In genomic region chr1:27406787-27407186, GRCh38 we compare ENCODE assay signal across 12 cellular contexts. TPM values are rescaled to one million over a fixed set of nuclear protein-coding genes. Genes with fewer than 3 reads are reported as not detected.
DNase-seq lines count a peak whose midpoint lies in the region; TF ChIP-seq lines count a peak whose summit lies in the region.
"Not testable (repeated sequence)": the region's sequence is repeated elsewhere in the genome, so short reads cannot be mapped to it uniquely, and the experiment has no call there.
"Had no signal": no experiment of that assay in that cellular context is flagged by ENCODE, and none has a peak within 500 bp of the region (broad histone marks: within the 10 kb centered on the region; RNA-seq: fewer than 3 reads in every experiment).

No MANE protein-coding gene starts in this region.

- H3K9me3 Mint-ChIP-seq in endodermal cell, neural progenitor cell: not testable (repeated sequence)

- not testable (repeated sequence) for H3K79me2 ChIP-seq in neural progenitor cell (ENCODE audit: low read depth); smooth muscle cell (ENCODE audit: low read depth)

- not testable (repeated sequence) for TF ChIP-seq CTCF in adrenal gland (IDR thresholded peaks at IDR 0.05); endodermal cell (conservative IDR thresholded peaks at IDR 0.05); neural progenitor cell (IDR thresholded peaks at IDR 0.05); smooth muscle cell (IDR thresholded peaks at IDR 0.05; ENCODE audit: borderline replicate concordance, insufficient read depth, poor library complexity, severe bottlenecking)

- not testable (repeated sequence) for H3K27me3 Mint-ChIP-seq in endodermal cell (ENCODE audit: insufficient read depth); neural progenitor cell (ENCODE audit: insufficient read depth, low read depth)

- not testable (repeated sequence) for TF ChIP-seq POLR2A in adrenal gland (IDR thresholded peaks at IDR 0.05)

- H3K27ac ChIP-seq in adrenal gland = peak overlapping the region; percentile 49 to 89 (median 81)
- H3K27ac ChIP-seq in endodermal cell (ENCODE audit: low read depth, low read length) = peak overlapping the region; percentile 77
- H3K27ac ChIP-seq in layer of hippocampus (ENCODE audit: low read depth, low read length) = peak overlapping the region; percentile 57
- peak overlapping the region; percentile 96 for H3K27ac ChIP-seq in neural progenitor cell
- H3K27ac ChIP-seq in smooth muscle cell (ENCODE audit: low read depth) = peak overlapping the region; percentile 35
- peak overlapping the region; percentile 26 for H3K27ac ChIP-seq in thymus (ENCODE audit: low read depth)

- H3K36me3 ChIP-seq in adrenal gland (replicated peaks in 1 of 2) (peaks cover 0 to 49% of the 10 kb centered on the region in 2 donors), endodermal cell (ENCODE audit: control insufficient read depth, insufficient read depth, low read length) (peaks cover 41% of the 10 kb centered on the region), thymus (ENCODE audit: control insufficient read depth, insufficient read depth) (peaks cover 53% of the 10 kb centered on the region)
- not testable (repeated sequence) for H3K36me3 ChIP-seq in neural progenitor cell; smooth muscle cell (ENCODE audit: low read depth)

- WGBS in adrenal gland, 4 donors = 68 to 83% (median 72%) methylated on average over 1 to 2 of the region's 2 CpGs
- 93 to 100% methylated on average over 1 to 2 of the region's 2 CpGs for WGBS in endodermal cell (ENCODE audit: insufficient coverage in 1 of 2, insufficient read length in 1 of 2), 2 experiments
- WGBS in smooth muscle cell (ENCODE audit: low lambda C conversion rate) = 98% methylated on average over 2 of the region's 2 CpGs
- WGBS in thymus = 87% methylated on average over 2 of the region's 2 CpGs

- not testable (repeated sequence) for H3K4me3 Mint-ChIP-seq in endodermal cell, neural progenitor cell

- H3K27ac Mint-ChIP-seq in endodermal cell = peak overlapping the region; percentile 55
- H3K27ac Mint-ChIP-seq in neural progenitor cell = not testable (repeated sequence)

- not testable (repeated sequence) for H3K27me3 ChIP-seq in adrenal gland; endodermal cell (ENCODE audit: control insufficient read depth, insufficient read depth, low read length, poor library complexity, severe bottlenecking); layer of hippocampus (ENCODE audit: control insufficient read depth, insufficient read depth, low read length); neural progenitor cell; smooth muscle cell (ENCODE audit: low read depth); thymus (ENCODE audit: control insufficient read depth, insufficient read depth)

- H4K20me1 ChIP-seq in neural progenitor cell (ENCODE audit: low read depth); smooth muscle cell (ENCODE audit: low read depth): not testable (repeated sequence)

- H3K4me3 ChIP-seq in adrenal gland; endodermal cell (ENCODE audit: low read length); neural progenitor cell; smooth muscle cell; thymus (ENCODE audit: low read length): not testable (repeated sequence)

- not testable (repeated sequence) for H3K9ac ChIP-seq in endodermal cell (ENCODE audit: extremely low read depth, low read length, poor library complexity, severe bottlenecking); neural progenitor cell; smooth muscle cell (ENCODE audit: low read depth)

- H3K9me3 ChIP-seq in adrenal gland (replicated peaks in 1 of 3); endodermal cell (ENCODE audit: control insufficient read depth, low read length); neural progenitor cell (ENCODE audit: low read depth); smooth muscle cell (replicated peaks; ENCODE audit: low read depth); thymus (ENCODE audit: control insufficient read depth): not testable (repeated sequence)

- peaks cover 37% of the 10 kb centered on the region for H3K4me1 Mint-ChIP-seq in endodermal cell
- peaks cover 49% of the 10 kb centered on the region for H3K4me1 Mint-ChIP-seq in neural progenitor cell

- H2AFZ ChIP-seq in neural progenitor cell (replicated peaks); smooth muscle cell (ENCODE audit: low read depth): not testable (repeated sequence)

- H3K36me3 Mint-ChIP-seq in endodermal cell (ENCODE audit: low read depth) (peaks cover 37% of the 10 kb centered on the region), neural progenitor cell (peaks cover 29% of the 10 kb centered on the region)

- intact Hi-C loops in adrenal gland (cut with DNase I) = loop anchor here in 1 of 2 donors (10.0 kb wide), 1 partner anchor 148 kb away; no protein-coding TSS in a partner anchor

- peaks cover 67% of the 10 kb centered on the region for H3F3A ChIP-seq in neural progenitor cell (ENCODE audit: low read depth)
- not testable (repeated sequence) for H3F3A ChIP-seq in smooth muscle cell (ENCODE audit: low read depth)

- DNase-seq in NAMALWA (ENCODE audit: low spot score) = peak; percentile 54
- not testable (repeated sequence) for DNase-seq in adrenal gland; endodermal cell; neural progenitor cell (ENCODE audit: low spot score); smooth muscle cell (lab: John Stamatoyannopoulos, UW; ENCODE audit: unreplicated experiment)

- peak overlapping the region; percentile 70 for H3K4me2 ChIP-seq in neural progenitor cell
- not testable (repeated sequence) for H3K4me2 ChIP-seq in smooth muscle cell

- H3K4me1 ChIP-seq in adrenal gland (replicated peaks in 1 of 2) (peaks cover 25 to 53% of the 10 kb centered on the region in 2 donors), endodermal cell (ENCODE audit: control insufficient read depth, insufficient read depth, low read length) (peaks cover 12% of the 10 kb centered on the region), neural progenitor cell (peaks cover 64% of the 10 kb centered on the region), smooth muscle cell (ENCODE audit: low read depth) (peaks cover 36% of the 10 kb centered on the region), thymus (ENCODE audit: control insufficient read depth, insufficient read depth, low read length) (peaks cover 22% of the 10 kb centered on the region)

RNA-seq across cellular contexts. Expression of gene GPR3, which starts 14.4 kb away (rescaled TPM):
- 1 to 10 TPM in 2 of 8 donors, under 1 TPM in 1, not detected in 5; 0.19 to 2.0 (median 1.1) TPM for total RNA-seq in adrenal gland
- polyA plus RNA-seq in adrenal gland = 1 to 10 TPM in 1 of 3 donors, under 1 TPM in 2; 0.40 to 1.0 (median 0.64) TPM
- total RNA-seq in endodermal cell = 1 to 10 TPM; 3.5 to 4.1 TPM
- 4.5 TPM for polyA plus RNA-seq in endodermal cell (2013, experiment 1 of 2)
- polyA plus RNA-seq in endodermal cell (2013, experiment 2 of 2) = 4.5 TPM
- 3.0 and 3.1 TPM in 2 replicates for total RNA-seq in neural progenitor cell (ENCODE audit: low replicate concordance)
- total RNA-seq in smooth muscle cell = 2.7 and 3.9 TPM in 2 replicates
- polyA plus RNA-seq in smooth muscle cell = 3.9 and 4.0 TPM in 2 replicates
- polyA plus RNA-seq in thymus = 0.37 TPM

RNA-seq across cellular contexts. Expression of gene CD164L2, which starts 23.7 kb away (rescaled TPM):
- total RNA-seq in adrenal gland = 1 to 10 TPM in 1 of 8 donors, under 1 TPM in 2, not detected in 5; 0.18 to 2.6 (median 0.65) TPM
- polyA plus RNA-seq in adrenal gland = under 1 TPM in 2 of 3 donors, not detected in 1; 0.13 to 0.16 TPM
- total RNA-seq in endodermal cell = 1 to 10 TPM; 1.6 to 1.8 TPM
- polyA plus RNA-seq in endodermal cell (2013, experiment 1 of 2) = 1.4 TPM
- 0.83 TPM for polyA plus RNA-seq in endodermal cell (2013, experiment 2 of 2)
- 1.5 and 1.6 TPM in 2 replicates for total RNA-seq in neural progenitor cell (ENCODE audit: low replicate concordance)
- 0.09 and 0.31 TPM in 2 replicates for total RNA-seq in smooth muscle cell
- polyA plus RNA-seq in smooth muscle cell = 0.45 TPM in 1 of 2 replicates, not detected in the other
- polyA plus RNA-seq in thymus = 2.4 TPM
- total RNA-seq: cardiac septum, T-cell, ureter had no signal

RNA-seq across cellular contexts. Expression of gene FCN3, which starts 32.2 kb away (rescaled TPM):
- total RNA-seq in adrenal gland (10 to 100 TPM; 14.8 to 83.3 (median 44.8) TPM), endodermal cell (under 1 TPM in 1 of 2 donors, not detected in 1; 0.26 TPM), neural progenitor cell (ENCODE audit: low replicate concordance) (not detected in 2 replicates), smooth muscle cell (not detected in 2 replicates)
- polyA plus RNA-seq in adrenal gland (10 to 100 TPM; 17.0 to 72.8 (median 23.2) TPM), smooth muscle cell (0.69 TPM in 1 of 2 replicates, not detected in the other), thymus (10.7 TPM)
- not detected for polyA plus RNA-seq in endodermal cell (2013, experiment 1 of 2)
- polyA plus RNA-seq in endodermal cell (2013, experiment 2 of 2) = not detected
- total RNA-seq: foreskin keratinocyte, kidney epithelial cell had no signal

RNA-seq across cellular contexts. Expression of gene MAP3K6, which starts 40.0 kb away (rescaled TPM):
- 10 to 100 TPM; 10.5 to 48.2 (median 26.6) TPM for total RNA-seq in adrenal gland
- 100 to 1,000 TPM in 1 of 3 donors, 10 to 100 TPM in 2; 14.2 to 136 (median 83.9) TPM for polyA plus RNA-seq in adrenal gland
- total RNA-seq in endodermal cell = 10 to 100 TPM in 1 of 2 donors, 1 to 10 TPM in 1; 6.6 to 11.5 TPM
- polyA plus RNA-seq in endodermal cell (2013, experiment 1 of 2) = 14.9 TPM
- polyA plus RNA-seq in endodermal cell (2013, experiment 2 of 2) = 14.3 TPM
- total RNA-seq in neural progenitor cell (ENCODE audit: low replicate concordance) = 1.9 and 11.7 TPM in 2 replicates
- total RNA-seq in smooth muscle cell = 9.1 and 14.1 TPM in 2 replicates
- polyA plus RNA-seq in smooth muscle cell = 29.0 and 45.7 TPM in 2 replicates
- 45.0 TPM for polyA plus RNA-seq in thymus

Comparison
In these comparisons a context has a peak if more than half of its experiments do, and no peak if none do; other contexts are left out.
1. H3K27ac ChIP-seq: peak in every context shown above with its lines; median percentile 96 in neural progenitor cell; 81 in adrenal gland; 77 in endodermal cell; 57 in layer of hippocampus; 35 in smooth muscle cell; 26 in thymus.
2. RNA of gene FCN3, which starts 32.2 kb away (total RNA-seq): 14.8 to 83.3 TPM in adrenal gland; 0.26 TPM in endodermal cell, not detected in neural progenitor cell and not detected in smooth muscle cell; every median in the first group is over 10 times any median in the second.